Comparison of ENCODE assay signal across 1 cellular context in genomic region chr21:45575304-45575992, GRCh38.
TF ChIP-seq lines count a peak whose summit lies in the region.

No MANE protein-coding gene starts in this region.

TF ChIP-seq in WTC11, 78 proteins besides CTCF, POLR2A, EP300 and RAD21 (continued from another document):
- no peak for TF ChIP-seq CDX4 (CRISPR knock-in tag; IDR thresholded peaks at IDR 0.05; ENCODE audit: borderline replicate concordance)
- no peak for TF ChIP-seq ZNF281 (CRISPR knock-in tag; IDR thresholded peaks at IDR 0.05)
- no peak for TF ChIP-seq E2F4 (CRISPR knock-in tag; IDR thresholded peaks at IDR 0.05; ENCODE audit: borderline replicate concordance, low read depth)
- TF ChIP-seq ZNF138 (CRISPR knock-in tag; conservative IDR thresholded peaks at IDR 0.05), result no peak
- TF ChIP-seq HMGA2 (CRISPR knock-in tag; IDR thresholded peaks at IDR 0.05), result no peak
- no peak for TF ChIP-seq USF2 (CRISPR knock-in tag; IDR thresholded peaks at IDR 0.05)
- TF ChIP-seq TEAD4 (CRISPR knock-in tag; IDR thresholded peaks at IDR 0.05), result no peak
- no peak for TF ChIP-seq KAT7 (CRISPR knock-in tag; IDR thresholded peaks at IDR 0.05; ENCODE audit: borderline replicate concordance)
- no peak for TF ChIP-seq CREM (CRISPR knock-in tag; IDR thresholded peaks at IDR 0.05)
